1 cellular context compared by ENCODE assay signal in the genomic region with DNA sequence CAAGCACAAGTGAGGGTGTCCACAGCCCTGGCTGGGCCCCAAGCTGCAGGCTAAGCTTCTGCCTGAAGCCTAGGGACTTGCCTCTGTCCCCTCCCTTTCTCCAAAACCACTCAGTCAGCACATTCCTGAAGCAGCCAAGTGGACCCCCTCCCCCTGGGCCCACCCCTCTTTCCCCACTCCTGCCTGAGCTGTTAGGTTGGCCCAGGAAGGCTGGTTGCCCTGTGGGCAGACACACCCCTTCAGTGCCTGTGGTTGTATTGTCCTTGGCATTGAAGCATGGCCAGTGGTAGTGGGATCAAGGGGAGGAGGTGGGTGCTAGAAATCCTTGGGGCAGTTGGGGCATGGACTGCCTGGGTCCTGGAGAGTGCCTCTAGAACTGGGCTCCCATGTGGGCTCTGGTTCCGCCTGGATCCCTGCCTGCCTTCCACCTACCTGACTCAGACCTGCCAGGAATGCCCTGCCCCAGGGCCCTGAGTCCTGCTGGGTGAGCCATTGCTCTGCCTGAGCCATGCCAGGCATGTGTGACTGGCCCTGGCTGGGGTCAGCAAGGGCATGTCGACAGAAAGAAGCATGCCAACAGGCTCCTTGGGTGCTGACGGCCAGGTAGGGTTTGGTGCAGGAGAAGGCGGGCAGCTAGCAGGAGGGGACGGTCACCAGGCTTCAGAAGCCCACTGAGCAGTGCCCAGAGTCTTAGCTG.
TF ChIP-seq lines count a peak whose summit lies in the region.

No MANE protein-coding gene starts in this region.

TF ChIP-seq in endothelial cell of umbilical vein, 7 proteins besides CTCF, POLR2A, EP300 and RAD21:
- no peak for TF ChIP-seq GATA2 (IDR thresholded peaks at IDR 0.05; ENCODE audit: insufficient read depth, insufficient read length, low read depth, low read length)
- TF ChIP-seq EZH2 (IDR thresholded peaks at IDR 0.05; ENCODE audit: borderline replicate concordance, low read depth, low read length, severe bottlenecking) = no peak
- TF ChIP-seq JUN (IDR thresholded peaks at IDR 0.05; ENCODE audit: borderline replicate concordance, insufficient read depth, insufficient read length, low read depth) = no peak
- TF ChIP-seq FOS (IDR thresholded peaks at IDR 0.05; ENCODE audit: borderline replicate concordance, insufficient read depth, low read length) = no peak
- TF ChIP-seq POLR2AphosphoS5 (IDR thresholded peaks at IDR 0.05; ENCODE audit: insufficient read depth, low read depth, low read length) = no peak
- no peak for TF ChIP-seq MAX (IDR thresholded peaks at IDR 0.05; ENCODE audit: insufficient read depth, insufficient read length)
- no peak for TF ChIP-seq MYC (IDR thresholded peaks at IDR 0.05; ENCODE audit: low read depth, low read length)
